Comparison of ENCODE assay signal across 13 cellular contexts in genomic region chr5:143108498-143109128, GRCh38.
DNase-seq lines count a peak whose midpoint lies in the region.
"Had no signal": no experiment of that assay in that cellular context is flagged by ENCODE, and none has a peak within 500 bp of the region (broad histone marks: within the 10 kb centered on the region; RNA-seq: fewer than 3 reads in every experiment).

No MANE protein-coding gene starts in this region.

- peak; percentile 33 for DNase-seq in DMS53 (lab: John Stamatoyannopoulos, UW)
- DNase-seq in NCI-H146 (lab: John Stamatoyannopoulos, UW), result peak; percentile 76
- peak; percentile 54 for DNase-seq in astrocyte of the hippocampus (ENCODE audit: low read depth, low spot score)
- DNase-seq in medulla oblongata (ENCODE audit: extremely low spot score), result peak; percentile 27
- no peak for DNase-seq in NCI-H187 (lab: John Stamatoyannopoulos, UW)
- DNase-seq in HCEC 1CT, result no peak
- no peak for DNase-seq in germinal center (ENCODE audit: low spot score)
- no peak for DNase-seq in activated T-cell treated with anti-CD3 and anti-CD28 coated beads for 4 hours
- DNase-seq: CD4-positive, CD25-positive, alpha-beta regulatory T cell; effector CD4-positive, alpha-beta T cell; foreskin melanocyte; NCI-H1048; T-helper 9 cell had no signal

Comparison
In these comparisons a context has a peak if more than half of its experiments do, and no peak if none do; other contexts are left out.
1. DNase-seq: peak in DMS53 (single experiment), NCI-H146 (single experiment), astrocyte of the hippocampus (single experiment) and medulla oblongata (single experiment); none in NCI-H187 (0 of 2), HCEC 1CT (single experiment), germinal center (single experiment) and activated T-cell treated with anti-CD3 and anti-CD28 coated beads for 4 hours (single experiment).